ENCODE assay signal across 2 cellular contexts in the genomic region with DNA sequence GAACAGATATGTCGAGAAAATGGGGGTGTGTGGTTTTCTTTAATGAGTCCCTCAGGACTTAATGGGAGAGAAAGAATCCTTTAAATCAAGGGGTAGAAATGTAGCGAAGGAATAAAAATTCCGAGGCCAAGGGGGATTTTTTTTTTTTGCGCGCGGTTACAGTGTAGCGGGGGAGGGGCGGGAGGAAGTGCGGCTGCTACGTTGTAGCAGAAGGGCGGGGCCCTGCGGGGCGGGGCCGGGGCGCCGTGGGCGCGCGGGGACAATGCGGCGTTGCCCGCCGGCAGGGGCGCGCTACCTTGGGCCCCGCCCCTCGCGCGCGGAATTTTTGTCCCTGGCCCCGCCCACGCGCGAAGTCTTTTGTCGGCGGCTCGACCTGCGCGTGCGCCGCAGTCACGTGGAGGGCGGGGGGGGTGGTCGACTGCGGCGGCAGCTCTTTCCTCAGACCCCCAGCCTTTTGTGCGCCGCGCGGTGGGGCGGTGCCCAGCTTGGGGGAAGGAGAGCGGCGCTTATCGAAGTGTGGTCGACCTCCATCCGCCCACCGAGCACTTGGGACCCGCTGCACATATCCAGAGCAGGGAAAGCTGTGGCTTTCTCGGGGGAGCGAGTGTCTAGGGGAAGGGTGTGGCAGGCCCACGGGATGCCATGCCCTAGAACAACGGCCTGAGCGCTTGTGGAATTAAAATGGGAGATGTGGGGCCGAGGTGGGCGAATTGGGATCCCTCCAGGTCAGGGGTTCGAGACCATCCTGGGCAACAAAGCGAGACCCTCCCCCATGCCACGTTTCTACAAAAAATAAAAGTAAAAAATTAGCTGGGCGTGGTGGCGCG.
TF ChIP-seq lines count a peak whose summit lies in the region.

No MANE protein-coding gene starts in this region.

TF ChIP-seq in HEK293, 187 proteins besides CTCF, POLR2A, EP300 and RAD21 (continues in another document):
- TF ChIP-seq ZNF121 (tag by site-specific recombination; IDR thresholded peaks at IDR 0.05) (no peak), ZBTB48 (tag by site-specific recombination; IDR thresholded peaks at IDR 0.05) (no peak; the same call in 1 of the 2 replicates), ZNF510 (tag by site-specific recombination; IDR thresholded peaks at IDR 0.05; ENCODE audit: insufficient replicate concordance) (no peak), GLIS1 (tag by site-specific recombination; IDR thresholded peaks at IDR 0.05) (no peak; the same call in 1 of the 2 replicates), ZNF174 (tag by site-specific recombination; IDR thresholded peaks at IDR 0.05) (no peak), ZNF112 (tag by site-specific recombination; IDR thresholded peaks at IDR 0.05) (no peak), ZNF433 (tag by site-specific recombination; IDR thresholded peaks at IDR 0.05; ENCODE audit: low read depth) (peak; percentile 29; the same call in 1 of the 2 replicates), HOXD13 (CRISPR knock-in tag; IDR thresholded peaks at IDR 0.05; ENCODE audit: borderline replicate concordance) (no peak), MEIS1 (CRISPR knock-in tag; IDR thresholded peaks at IDR 0.05; ENCODE audit: borderline replicate concordance) (no peak), GLIS2 (tag by site-specific recombination; IDR thresholded peaks at IDR 0.05) (peak; percentile 98), SCRT1 (tag by site-specific recombination; IDR thresholded peaks at IDR 0.05; ENCODE audit: borderline replicate concordance) (no peak), ZBTB17 (tag by site-specific recombination; IDR thresholded peaks at IDR 0.05) (no peak), ZNF747 (tag by site-specific recombination; IDR thresholded peaks at IDR 0.05) (no peak), ZNF473 (tag by site-specific recombination; IDR thresholded peaks at IDR 0.05) (no peak), ZFHX2 (tag by site-specific recombination; conservative IDR thresholded peaks at IDR 0.05) (peak; percentile 78), ZNF138 (tag by site-specific recombination; IDR thresholded peaks at IDR 0.05; ENCODE audit: borderline replicate concordance) (no peak), ZNF530 (tag by site-specific recombination; IDR thresholded peaks at IDR 0.05; ENCODE audit: low read depth) (no peak), ZFP69B (tag by site-specific recombination; IDR thresholded peaks at IDR 0.05) (no peak), KLF1 (tag by site-specific recombination; IDR thresholded peaks at IDR 0.05) (peak; percentile 76), TCF7L2 (IDR thresholded peaks at IDR 0.05; ENCODE audit: borderline replicate concordance, low read depth, low read length) (no peak; the same call in 1 of the 2 replicates), MYNN (tag by site-specific recombination; IDR thresholded peaks at IDR 0.05; ENCODE audit: borderline replicate concordance) (no peak), GLI2 (tag by site-specific recombination; IDR thresholded peaks at IDR 0.05; ENCODE audit: borderline replicate concordance, low read depth) (no peak)
- TF ChIP-seq, protein P1, sequence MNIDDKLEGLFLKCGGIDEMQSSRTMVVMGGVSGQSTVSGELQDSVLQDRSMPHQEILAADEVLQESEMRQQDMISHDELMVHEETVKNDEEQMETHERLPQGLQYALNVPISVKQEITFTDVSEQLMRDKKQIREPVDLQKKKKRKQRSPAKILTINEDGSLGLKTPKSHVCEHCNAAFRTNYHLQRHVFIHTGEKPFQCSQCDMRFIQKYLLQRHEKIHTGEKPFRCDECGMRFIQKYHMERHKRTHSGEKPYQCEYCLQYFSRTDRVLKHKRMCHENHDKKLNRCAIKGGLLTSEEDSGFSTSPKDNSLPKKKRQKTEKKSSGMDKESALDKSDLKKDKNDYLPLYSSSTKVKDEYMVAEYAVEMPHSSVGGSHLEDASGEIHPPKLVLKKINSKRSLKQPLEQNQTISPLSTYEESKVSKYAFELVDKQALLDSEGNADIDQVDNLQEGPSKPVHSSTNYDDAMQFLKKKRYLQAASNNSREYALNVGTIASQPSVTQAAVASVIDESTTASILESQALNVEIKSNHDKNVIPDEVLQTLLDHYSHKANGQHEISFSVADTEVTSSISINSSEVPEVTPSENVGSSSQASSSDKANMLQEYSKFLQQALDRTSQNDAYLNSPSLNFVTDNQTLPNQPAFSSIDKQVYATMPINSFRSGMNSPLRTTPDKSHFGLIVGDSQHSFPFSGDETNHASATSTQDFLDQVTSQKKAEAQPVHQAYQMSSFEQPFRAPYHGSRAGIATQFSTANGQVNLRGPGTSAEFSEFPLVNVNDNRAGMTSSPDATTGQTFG (tag by site-specific recombination; IDR thresholded peaks at IDR 0.05; ENCODE audit: borderline replicate concordance): no peak
- TF ChIP-seq, protein P2, sequence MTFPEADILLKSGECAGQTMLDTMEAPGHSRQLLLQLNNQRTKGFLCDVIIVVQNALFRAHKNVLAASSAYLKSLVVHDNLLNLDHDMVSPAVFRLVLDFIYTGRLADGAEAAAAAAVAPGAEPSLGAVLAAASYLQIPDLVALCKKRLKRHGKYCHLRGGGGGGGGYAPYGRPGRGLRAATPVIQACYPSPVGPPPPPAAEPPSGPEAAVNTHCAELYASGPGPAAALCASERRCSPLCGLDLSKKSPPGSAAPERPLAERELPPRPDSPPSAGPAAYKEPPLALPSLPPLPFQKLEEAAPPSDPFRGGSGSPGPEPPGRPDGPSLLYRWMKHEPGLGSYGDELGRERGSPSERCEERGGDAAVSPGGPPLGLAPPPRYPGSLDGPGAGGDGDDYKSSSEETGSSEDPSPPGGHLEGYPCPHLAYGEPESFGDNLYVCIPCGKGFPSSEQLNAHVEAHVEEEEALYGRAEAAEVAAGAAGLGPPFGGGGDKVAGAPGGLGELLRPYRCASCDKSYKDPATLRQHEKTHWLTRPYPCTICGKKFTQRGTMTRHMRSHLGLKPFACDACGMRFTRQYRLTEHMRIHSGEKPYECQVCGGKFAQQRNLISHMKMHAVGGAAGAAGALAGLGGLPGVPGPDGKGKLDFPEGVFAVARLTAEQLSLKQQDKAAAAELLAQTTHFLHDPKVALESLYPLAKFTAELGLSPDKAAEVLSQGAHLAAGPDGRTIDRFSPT (tag by site-specific recombination; IDR thresholded peaks at IDR 0.05): peak; percentile 56
- TF ChIP-seq, protein P3, sequence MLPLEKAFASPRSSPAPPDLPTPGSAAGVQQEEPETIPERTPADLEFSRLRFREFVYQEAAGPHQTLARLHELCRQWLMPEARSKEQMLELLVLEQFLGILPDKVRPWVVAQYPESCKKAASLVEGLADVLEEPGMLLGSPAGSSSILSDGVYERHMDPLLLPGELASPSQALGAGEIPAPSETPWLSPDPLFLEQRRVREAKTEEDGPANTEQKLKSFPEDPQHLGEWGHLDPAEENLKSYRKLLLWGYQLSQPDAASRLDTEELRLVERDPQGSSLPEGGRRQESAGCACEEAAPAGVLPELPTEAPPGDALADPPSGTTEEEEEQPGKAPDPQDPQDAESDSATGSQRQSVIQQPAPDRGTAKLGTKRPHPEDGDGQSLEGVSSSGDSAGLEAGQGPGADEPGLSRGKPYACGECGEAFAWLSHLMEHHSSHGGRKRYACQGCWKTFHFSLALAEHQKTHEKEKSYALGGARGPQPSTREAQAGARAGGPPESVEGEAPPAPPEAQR (tag by site-specific recombination; IDR thresholded peaks at IDR 0.05): peak; percentile 75; the same call in 1 of the 2 replicates

TF ChIP-seq in K562, 482 proteins besides CTCF, POLR2A, EP300 and RAD21 (continues in another document):
- TF ChIP-seq YBX1 (IDR thresholded peaks at IDR 0.05) (no peak), HEY1 (CRISPR knock-in tag; IDR thresholded peaks at IDR 0.05; ENCODE audit: borderline replicate concordance) (no peak), ZNF143 (CRISPR knock-in tag; IDR thresholded peaks at IDR 0.05) (peak; percentile 13; the same call in 1 of the 2 replicates), XRCC5 (IDR thresholded peaks at IDR 0.05; ENCODE audit: low read depth, low read length) (no peak; the same call in 1 of the 2 replicates), CHCHD3 (CRISPR knock-in tag; IDR thresholded peaks at IDR 0.05) (no peak; the same call in 1 of the 2 replicates), HDAC6 (IDR thresholded peaks at IDR 0.05; ENCODE audit: low read depth, low read length) (no peak), ZNF146 (CRISPR knock-in tag; IDR thresholded peaks at IDR 0.05; ENCODE audit: unreplicated experiment) (no peak), ZFPM2 (CRISPR knock-in tag; IDR thresholded peaks at IDR 0.05) (no peak), ZNF232 (CRISPR knock-in tag; IDR thresholded peaks at IDR 0.05) (peak; percentile 40; the same call in 1 of the 2 replicates), POLR2AphosphoS2 (IDR thresholded peaks at IDR 0.05; ENCODE audit: low read length) (peak; percentile 96), ZNF717 (CRISPR knock-in tag; IDR thresholded peaks at IDR 0.05) (peak; percentile 77), PPARD (CRISPR knock-in tag; IDR thresholded peaks at IDR 0.05) (no peak), PML (IDR thresholded peaks at IDR 0.05; ENCODE audit: low read length) (peak; percentile 75), CBX3 (IDR thresholded peaks at IDR 0.05; ENCODE audit: borderline replicate concordance in 1 of 2, low read length in 2 of 2) (no peak), SP2 (IDR thresholded peaks at IDR 0.05; ENCODE audit: extremely low read depth, low read depth, low read length, poor library complexity, severe bottlenecking) (no peak), ZNF408 (CRISPR knock-in tag; IDR thresholded peaks at IDR 0.05; ENCODE audit: low read depth) (no peak), GATA2 (CRISPR knock-in tag; IDR thresholded peaks at IDR 0.05) (no peak), SIX5 (IDR thresholded peaks at IDR 0.05; ENCODE audit: borderline replicate concordance in 1 of 2, insufficient read depth in 1 of 2, low read depth in 1 of 2, low read length in 2 of 2) (no peak), CBFB (CRISPR knock-in tag; IDR thresholded peaks at IDR 0.05) (peak; percentile 86; the same call in 1 of the 2 replicates), ZNF140 (CRISPR knock-in tag; IDR thresholded peaks at IDR 0.05) (no peak), JUN (IDR thresholded peaks at IDR 0.05; ENCODE audit: borderline replicate concordance, low read depth, low read length) (peak; percentile 57; the same call in 1 of the 2 replicates), JUN (CRISPR knock-in tag; IDR thresholded peaks at IDR 0.05; ENCODE audit: borderline replicate concordance) (no peak)
- TF ChIP-seq, protein P4, sequence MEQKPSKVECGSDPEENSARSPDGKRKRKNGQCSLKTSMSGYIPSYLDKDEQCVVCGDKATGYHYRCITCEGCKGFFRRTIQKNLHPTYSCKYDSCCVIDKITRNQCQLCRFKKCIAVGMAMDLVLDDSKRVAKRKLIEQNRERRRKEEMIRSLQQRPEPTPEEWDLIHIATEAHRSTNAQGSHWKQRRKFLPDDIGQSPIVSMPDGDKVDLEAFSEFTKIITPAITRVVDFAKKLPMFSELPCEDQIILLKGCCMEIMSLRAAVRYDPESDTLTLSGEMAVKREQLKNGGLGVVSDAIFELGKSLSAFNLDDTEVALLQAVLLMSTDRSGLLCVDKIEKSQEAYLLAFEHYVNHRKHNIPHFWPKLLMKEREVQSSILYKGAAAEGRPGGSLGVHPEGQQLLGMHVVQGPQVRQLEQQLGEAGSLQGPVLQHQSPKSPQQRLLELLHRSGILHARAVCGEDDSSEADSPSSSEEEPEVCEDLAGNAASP (IDR thresholded peaks at IDR 0.05): no peak
- TF ChIP-seq, protein P5, sequence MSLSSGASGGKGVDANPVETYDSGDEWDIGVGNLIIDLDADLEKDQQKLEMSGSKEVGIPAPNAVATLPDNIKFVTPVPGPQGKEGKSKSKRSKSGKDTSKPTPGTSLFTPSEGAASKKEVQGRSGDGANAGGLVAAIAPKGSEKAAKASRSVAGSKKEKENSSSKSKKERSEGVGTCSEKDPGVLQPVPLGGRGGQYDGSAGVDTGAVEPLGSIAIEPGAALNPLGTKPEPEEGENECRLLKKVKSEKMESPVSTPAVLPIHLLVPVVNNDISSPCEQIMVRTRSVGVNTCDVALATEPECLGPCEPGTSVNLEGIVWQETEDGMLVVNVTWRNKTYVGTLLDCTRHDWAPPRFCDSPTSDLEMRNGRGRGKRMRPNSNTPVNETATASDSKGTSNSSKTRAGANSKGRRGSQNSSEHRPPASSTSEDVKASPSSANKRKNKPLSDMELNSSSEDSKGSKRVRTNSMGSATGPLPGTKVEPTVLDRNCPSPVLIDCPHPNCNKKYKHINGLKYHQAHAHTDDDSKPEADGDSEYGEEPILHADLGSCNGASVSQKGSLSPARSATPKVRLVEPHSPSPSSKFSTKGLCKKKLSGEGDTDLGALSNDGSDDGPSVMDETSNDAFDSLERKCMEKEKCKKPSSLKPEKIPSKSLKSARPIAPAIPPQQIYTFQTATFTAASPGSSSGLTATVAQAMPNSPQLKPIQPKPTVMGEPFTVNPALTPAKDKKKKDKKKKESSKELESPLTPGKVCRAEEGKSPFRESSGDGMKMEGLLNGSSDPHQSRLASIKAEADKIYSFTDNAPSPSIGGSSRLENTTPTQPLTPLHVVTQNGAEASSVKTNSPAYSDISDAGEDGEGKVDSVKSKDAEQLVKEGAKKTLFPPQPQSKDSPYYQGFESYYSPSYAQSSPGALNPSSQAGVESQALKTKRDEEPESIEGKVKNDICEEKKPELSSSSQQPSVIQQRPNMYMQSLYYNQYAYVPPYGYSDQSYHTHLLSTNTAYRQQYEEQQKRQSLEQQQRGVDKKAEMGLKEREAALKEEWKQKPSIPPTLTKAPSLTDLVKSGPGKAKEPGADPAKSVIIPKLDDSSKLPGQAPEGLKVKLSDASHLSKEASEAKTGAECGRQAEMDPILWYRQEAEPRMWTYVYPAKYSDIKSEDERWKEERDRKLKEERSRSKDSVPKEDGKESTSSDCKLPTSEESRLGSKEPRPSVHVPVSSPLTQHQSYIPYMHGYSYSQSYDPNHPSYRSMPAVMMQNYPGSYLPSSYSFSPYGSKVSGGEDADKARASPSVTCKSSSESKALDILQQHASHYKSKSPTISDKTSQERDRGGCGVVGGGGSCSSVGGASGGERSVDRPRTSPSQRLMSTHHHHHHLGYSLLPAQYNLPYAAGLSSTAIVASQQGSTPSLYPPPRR (CRISPR knock-in tag; IDR thresholded peaks at IDR 0.05; ENCODE audit: borderline replicate concordance): 0 out of 2 replicates have a peak, but pooled peaks have one; percentile 19
- TF ChIP-seq, protein P6, sequence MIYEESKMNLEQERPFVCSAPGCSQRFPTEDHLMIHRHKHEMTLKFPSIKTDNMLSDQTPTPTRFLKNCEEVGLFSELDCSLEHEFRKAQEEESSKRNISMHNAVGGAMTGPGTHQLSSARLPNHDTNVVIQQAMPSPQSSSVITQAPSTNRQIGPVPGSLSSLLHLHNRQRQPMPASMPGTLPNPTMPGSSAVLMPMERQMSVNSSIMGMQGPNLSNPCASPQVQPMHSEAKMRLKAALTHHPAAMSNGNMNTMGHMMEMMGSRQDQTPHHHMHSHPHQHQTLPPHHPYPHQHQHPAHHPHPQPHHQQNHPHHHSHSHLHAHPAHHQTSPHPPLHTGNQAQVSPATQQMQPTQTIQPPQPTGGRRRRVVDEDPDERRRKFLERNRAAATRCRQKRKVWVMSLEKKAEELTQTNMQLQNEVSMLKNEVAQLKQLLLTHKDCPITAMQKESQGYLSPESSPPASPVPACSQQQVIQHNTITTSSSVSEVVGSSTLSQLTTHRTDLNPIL (CRISPR knock-in tag; IDR thresholded peaks at IDR 0.05): no peak; the same call in 1 of the 2 replicates
- TF ChIP-seq, protein P7, sequence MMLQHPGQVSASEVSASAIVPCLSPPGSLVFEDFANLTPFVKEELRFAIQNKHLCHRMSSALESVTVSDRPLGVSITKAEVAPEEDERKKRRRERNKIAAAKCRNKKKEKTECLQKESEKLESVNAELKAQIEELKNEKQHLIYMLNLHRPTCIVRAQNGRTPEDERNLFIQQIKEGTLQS (IDR thresholded peaks at IDR 0.05): no peak
- TF ChIP-seq, protein P7 (CRISPR knock-in tag; conservative IDR thresholded peaks at IDR 0.05): no peak
- TF ChIP-seq, protein P8, sequence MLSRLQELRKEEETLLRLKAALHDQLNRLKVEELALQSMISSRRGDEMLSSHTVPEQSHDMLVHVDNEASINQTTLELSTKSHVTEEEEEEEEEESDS (CRISPR knock-in tag; IDR thresholded peaks at IDR 0.05): no peak
